Comparison of ENCODE assay signal across 7 cellular contexts in the genomic region with DNA sequence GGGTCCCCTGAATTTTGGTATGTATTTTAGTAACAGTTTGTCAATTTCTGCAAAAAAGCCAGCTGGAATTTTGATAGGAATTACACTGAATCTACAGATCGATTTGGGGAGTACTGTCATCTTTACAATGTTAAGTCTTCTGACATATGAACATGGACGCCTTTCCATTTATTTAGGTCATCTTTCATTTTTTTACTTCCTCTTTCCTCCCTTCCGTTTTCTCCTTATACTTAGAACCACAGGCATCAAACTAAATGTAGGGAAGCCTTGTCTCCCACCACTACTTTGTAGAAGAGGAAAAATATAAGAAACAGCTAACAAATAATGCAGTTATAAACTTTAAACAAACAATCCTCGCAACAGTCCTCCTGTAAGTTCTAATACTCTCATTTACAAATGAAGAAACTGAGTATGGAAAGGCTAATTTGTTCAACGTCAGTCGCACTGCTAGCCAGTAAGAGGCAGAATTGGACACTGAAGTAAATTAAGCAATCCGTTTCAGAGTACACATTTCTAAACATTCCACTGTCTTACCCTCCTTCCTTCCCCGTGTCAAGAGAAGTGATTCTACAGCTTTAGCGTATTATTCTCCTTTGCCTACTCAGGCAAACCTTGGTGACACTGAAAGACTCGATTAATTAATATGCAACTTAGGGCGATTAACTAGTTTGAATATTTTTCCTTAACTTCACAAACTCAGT. TPM values are rescaled to one million over a fixed set of nuclear protein-coding genes. Genes with fewer than 3 reads are reported as not detected.
DNase-seq lines count a peak whose midpoint lies in the region; ATAC-seq and TF ChIP-seq lines count a peak whose summit lies in the region.
"Had no signal": no experiment of that assay in that cellular context is flagged by ENCODE, and none has a peak within 500 bp of the region (broad histone marks: within the 10 kb centered on the region; RNA-seq: fewer than 3 reads in every experiment).

No MANE protein-coding gene starts in this region.

- H3K27me3 Mint-ChIP-seq in activated T-cell treated with anti-CD3 and anti-CD28 coated beads, Interleukin-2, amount 50 U/mL, for 24 hours: no peaks in the 10 kb centered on the region
- no peaks in the 10 kb centered on the region for H3K27me3 Mint-ChIP-seq in type B pancreatic cell

- H3K36me3 Mint-ChIP-seq in activated T-cell treated with anti-CD3 and anti-CD28 coated beads, Interleukin-2, amount 50 U/mL, for 24 hours (ENCODE audit: low read depth): peaks cover 51% of the 10 kb centered on the region
- peaks cover 15% of the 10 kb centered on the region for H3K36me3 Mint-ChIP-seq in type B pancreatic cell

- H3K4me3 Mint-ChIP-seq in activated T-cell treated with anti-CD3 and anti-CD28 coated beads, Interleukin-2, amount 50 U/mL, for 24 hours: no peak overlapping the region
- no peak overlapping the region for H3K4me3 Mint-ChIP-seq in type B pancreatic cell

- H3K27ac ChIP-seq in coronary artery: peak overlapping the region in 1 of 2 donors; percentile 54
- H3K27ac ChIP-seq: thoracic aorta had no signal

- DNase-seq in activated T-cell treated with anti-CD3 and anti-CD28 coated beads, Interleukin-2, amount 50 U/mL, for 24 hours: no peak
- DNase-seq in activated T-cell treated with anti-CD3 and anti-CD28 coated beads, Interleukin-2, amount 50 U/mL, for 1 hour: no peak
- DNase-seq in coronary artery (ENCODE audit: low spot score): no peak
- DNase-seq in type B pancreatic cell (ENCODE audit: extremely low spot score, unreplicated experiment): no peak
- DNase-seq in activated CD4-positive, alpha-beta T cell treated with anti-CD3 and anti-CD28 coated beads for 48 hours: no peak

- peak overlapping the region; percentile 78 for H3K27ac Mint-ChIP-seq in activated T-cell treated with anti-CD3 and anti-CD28 coated beads, Interleukin-2, amount 50 U/mL, for 24 hours
- peak overlapping the region; percentile 12 for H3K27ac Mint-ChIP-seq in type B pancreatic cell

- peak overlapping the region; percentile 12 for H3K4me3 ChIP-seq in coronary artery
- H3K4me3 ChIP-seq: thoracic aorta had no signal

- H3K9me3 Mint-ChIP-seq in activated T-cell treated with anti-CD3 and anti-CD28 coated beads, Interleukin-2, amount 50 U/mL, for 24 hours: no peaks in the 10 kb centered on the region
- H3K9me3 Mint-ChIP-seq in type B pancreatic cell: no peaks in the 10 kb centered on the region

- TF ChIP-seq CTCF in coronary artery (IDR thresholded peaks at IDR 0.05) (no peak), type B pancreatic cell (conservative IDR thresholded peaks at IDR 0.05) (no peak)

- no peak for ATAC-seq in HG02610 (IDR thresholded peaks at IDR 0.05; ENCODE audit: unreplicated experiment)

- peaks cover 67% of the 10 kb centered on the region for H3K4me1 Mint-ChIP-seq in activated T-cell treated with anti-CD3 and anti-CD28 coated beads, Interleukin-2, amount 50 U/mL, for 24 hours (ENCODE audit: low read depth)
- H3K4me1 Mint-ChIP-seq in type B pancreatic cell (ENCODE audit: unreplicated experiment): no peaks in the 10 kb centered on the region

RNA-seq across cellular contexts. Expression of a gene that starts 25.6 kb away (rescaled TPM):
- total RNA-seq in type B pancreatic cell (ENCODE audit: low replicate concordance): 300 and 325 TPM in 2 replicates

RNA-seq across cellular contexts. Expression of a gene that starts 26.0 kb away (rescaled TPM):
- total RNA-seq in type B pancreatic cell (ENCODE audit: low replicate concordance): 25.0 and 31.4 TPM in 2 replicates

RNA-seq across cellular contexts. Expression of a gene that starts 28.1 kb away (rescaled TPM):
- 114 and 132 TPM in 2 replicates for total RNA-seq in type B pancreatic cell (ENCODE audit: low replicate concordance)

RNA-seq across cellular contexts. Expression of a gene that starts 36.1 kb away (rescaled TPM):
- total RNA-seq in type B pancreatic cell (ENCODE audit: low replicate concordance): 12.5 and 21.6 TPM in 2 replicates

RNA-seq across cellular contexts. Expression of a gene that starts 42.9 kb away (rescaled TPM):
- total RNA-seq in type B pancreatic cell (ENCODE audit: low replicate concordance): 16.2 and 27.1 TPM in 2 replicates
